Comparison of ENCODE assay signal across 19 cellular contexts in the genomic region with DNA sequence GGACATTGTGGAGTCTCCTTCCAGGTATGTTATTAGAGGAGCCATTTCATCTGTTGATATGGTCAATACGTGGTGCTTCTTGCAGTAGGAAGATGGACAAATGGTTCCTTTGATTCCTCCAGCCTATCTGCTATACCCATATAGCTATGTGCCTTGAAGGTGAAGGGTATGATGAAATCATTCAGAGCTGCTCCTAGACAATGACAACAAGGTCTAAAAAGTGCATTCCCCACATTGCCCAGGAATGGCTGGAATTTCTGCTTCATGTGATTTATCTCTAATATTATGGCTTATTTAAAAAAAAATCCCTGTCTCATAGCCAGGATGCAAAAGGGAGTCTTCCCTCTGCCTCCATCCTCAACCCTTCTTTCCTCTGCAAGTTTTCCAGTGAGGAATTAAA. TPM values are rescaled to one million over a fixed set of nuclear protein-coding genes. Genes with fewer than 3 reads are reported as not detected.
"Had no signal": no experiment of that assay in that cellular context is flagged by ENCODE, and none has a peak within 500 bp of the region (broad histone marks: within the 10 kb centered on the region; RNA-seq: fewer than 3 reads in every experiment).

No MANE protein-coding gene starts in this region.

- DNase-seq: activated CD4-positive, alpha-beta T cell treated with anti-CD3 and anti-CD28 coated beads for 1 hour; activated CD4-positive, alpha-beta T cell treated with anti-CD3 and anti-CD28 coated beads, Interleukin-2, amount 50 U/mL, for 4 hours; activated gamma-delta T cell; adrenal gland; central memory CD4-positive, alpha-beta T cell; lower lobe of right lung; nucleus accumbens; posterior cingulate gyrus; stimulated activated naive CD8-positive, alpha-beta T cell treated with anti-CD3 and anti-CD28 coated beads, Interleukin-15, Interleukin-2, amounts not matched to agents 100 U/mL and 50 U/mL, for 24 hours; SW 1271; T-helper 2 cell; WERI-Rb-1 had no signal

- H3K36me3 Mint-ChIP-seq: activated naive CD4-positive, alpha-beta T cell treated with anti-CD3 and anti-CD28 coated beads, Interleukin-2, amount 50 U/mL, for 72 hours; natural killer cell treated with Interleukin-12 subunit alpha and Interleukin-12 subunit beta and Interleukin-15 and Interleukin-18, amount 100 ng/mL, for 72 hours had no signal

- H3K9me3 ChIP-seq: adrenal gland, lower lobe of right lung had no signal

- FAIRE-seq: islet of Langerhans had no signal

- H3K9me3 Mint-ChIP-seq: activated naive CD4-positive, alpha-beta T cell treated with anti-CD3 and anti-CD28 coated beads, Interleukin-2, amount 50 U/mL, for 72 hours; natural killer cell treated with Interleukin-12 subunit alpha and Interleukin-12 subunit beta and Interleukin-15 and Interleukin-18, amount 100 ng/mL, for 72 hours; type B pancreatic cell had no signal

- H3K27ac Mint-ChIP-seq: activated naive CD4-positive, alpha-beta T cell treated with anti-CD3 and anti-CD28 coated beads, Interleukin-2, amount 50 U/mL, for 72 hours; natural killer cell treated with Interleukin-12 subunit alpha and Interleukin-12 subunit beta and Interleukin-15 and Interleukin-18, amount 100 ng/mL, for 72 hours; type B pancreatic cell had no signal

- H3K27ac ChIP-seq: adrenal gland, coronary artery, lower lobe of right lung, skin epidermis, WERI-Rb-1 had no signal

- H3K36me3 ChIP-seq: adrenal gland, lower lobe of right lung, WERI-Rb-1 had no signal

- H3K27me3 ChIP-seq: adrenal gland had no signal

- H3K4me3 Mint-ChIP-seq: natural killer cell treated with Interleukin-12 subunit alpha and Interleukin-12 subunit beta and Interleukin-15 and Interleukin-18, amount 100 ng/mL, for 72 hours; type B pancreatic cell had no signal

- H3K4me3 ChIP-seq: adrenal gland, coronary artery, lower lobe of right lung, skin epidermis had no signal

RNA-seq across cellular contexts. Expression of a gene that starts 14.1 kb away (rescaled TPM):
- total RNA-seq: activated CD8-positive, alpha-beta memory T cell treated with anti-CD3 and anti-CD28 coated beads for 36 hours; activated naive CD4-positive, alpha-beta T cell treated with anti-CD3 and anti-CD28 coated beads, Interleukin-2, amount 50 U/mL, for 72 hours; natural killer cell treated with Interleukin-12 subunit alpha and Interleukin-12 subunit beta and Interleukin-15 and Interleukin-18, amount 100 ng/mL, for 72 hours had no signal
